In genomic region chr20:63857751-63858392, GRCh38 we compare ENCODE assay signal across 8 cellular contexts. TPM values are rescaled to one million over a fixed set of nuclear protein-coding genes. Genes with fewer than 3 reads are reported as not detected.
DNase-seq lines count a peak whose midpoint lies in the region; ATAC-seq and FAIRE-seq lines count a peak whose summit lies in the region.
"Had no signal": no experiment of that assay in that cellular context is flagged by ENCODE, and none has a peak within 500 bp of the region (broad histone marks: within the 10 kb centered on the region; RNA-seq: fewer than 3 reads in every experiment).

No MANE protein-coding gene starts in this region.

- H3K9me3 ChIP-seq in SJCRH30 (replicated peaks) (no peaks in the 10 kb centered on the region), right cardiac atrium (ENCODE audit: control insufficient read depth, low read length) (no peaks in the 10 kb centered on the region), thymus (ENCODE audit: control insufficient read depth) (peaks cover 1% of the 10 kb centered on the region)

- peak in 1 of 2 donors; percentile 4 for ATAC-seq in right cardiac atrium

- no peaks in the 10 kb centered on the region for H3K27me3 ChIP-seq in SJCRH30
- H3K27me3 ChIP-seq in right cardiac atrium (ENCODE audit: control insufficient read depth, insufficient read depth), result no peaks in the 10 kb centered on the region
- H3K27me3 ChIP-seq in thymus (ENCODE audit: control insufficient read depth, insufficient read depth), result peaks cover 3% of the 10 kb centered on the region
- H3K27me3 ChIP-seq: brain microvascular endothelial cell had no signal

- FAIRE-seq in GM19239 (lab: Jason Lieb, UNC), result no peak

- WGBS in right cardiac atrium, result 25% methylated on average over 14 of the region's 14 CpGs
- WGBS in thymus, result 59% methylated on average over 14 of the region's 14 CpGs

- H3K27ac ChIP-seq in SJCRH30 (peak overlapping the region; percentile 23; the same call in 1 of the 2 replicates), right cardiac atrium (ENCODE audit: low read length) (peak overlapping the region; percentile 40), thymus (ENCODE audit: low read depth) (peak overlapping the region; percentile 31)
- H3K27ac ChIP-seq: brain microvascular endothelial cell had no signal

- peak overlapping the region; percentile 31 for H3K4me3 ChIP-seq in SJCRH30
- no peak overlapping the region for H3K4me3 ChIP-seq in right cardiac atrium (ENCODE audit: low read length)
- peak overlapping the region; percentile 20 for H3K4me3 ChIP-seq in thymus (ENCODE audit: low read length)

- intact Hi-C loops in right cardiac atrium (cut with DNase I), result loop anchor here in 1 of 4 donors (5.0 kb wide), 1 partner anchor 81 kb away; no protein-coding TSS in a partner anchor

- peaks cover 25% of the 10 kb centered on the region for H3K4me1 ChIP-seq in SJCRH30
- peaks cover 8% of the 10 kb centered on the region for H3K4me1 ChIP-seq in right cardiac atrium (ENCODE audit: control insufficient read depth, insufficient read depth, low read length)
- H3K4me1 ChIP-seq in thymus (ENCODE audit: control insufficient read depth, insufficient read depth, low read length), result peaks cover 7% of the 10 kb centered on the region

- H3K36me3 ChIP-seq in SJCRH30 (no peaks in the 10 kb centered on the region), thymus (ENCODE audit: control insufficient read depth, insufficient read depth) (peaks cover 17% of the 10 kb centered on the region)

- DNase-seq in SJCRH30 (peak; percentile 51 to 62), right cardiac atrium (peak in 1 of 3 donors; percentile 66), KG1 (lab: John Stamatoyannopoulos, UW) (no peak), GM19239 (ENCODE audit: insufficient read length, low spot score) (no peak)
- DNase-seq in activated CD4-positive, CD25-positive, alpha-beta regulatory T cell (lab: John Stamatoyannopoulos, UW), result no peak
- DNase-seq: brain microvascular endothelial cell, NCI-H1930 had no signal

RNA-seq across cellular contexts. Expression of gene ABHD16B, which starts 3.4 kb away (rescaled TPM):
- not detected in 2 replicates for total RNA-seq in SJCRH30 (2014; rRNA removed; shearing (Covaris generic))
- total RNA-seq in right cardiac atrium, result not detected
- polyA plus RNA-seq in right cardiac atrium, result 0.54 TPM
- polyA plus RNA-seq in thymus, result 0.57 TPM

RNA-seq across cellular contexts. Expression of gene TPD52L2, which starts 7.2 kb away (rescaled TPM):
- total RNA-seq in SJCRH30 (2014; rRNA removed; shearing (Covaris generic)), result 96.4 and 105 TPM in 2 replicates
- 10 to 100 TPM; 62.1 to 73.5 (median 63.6) TPM for total RNA-seq in right cardiac atrium
- polyA plus RNA-seq in right cardiac atrium, result 52.3 TPM
- 73.2 TPM for polyA plus RNA-seq in thymus

RNA-seq across cellular contexts. Expression of gene ZBTB46, which starts 26.8 kb away (rescaled TPM):
- total RNA-seq in SJCRH30 (2014; rRNA removed; shearing (Covaris generic)), result 4.0 and 5.0 TPM in 2 replicates
- 10 to 100 TPM; 14.4 to 18.1 (median 16.3) TPM for total RNA-seq in right cardiac atrium
- polyA plus RNA-seq in right cardiac atrium (6.7 TPM), thymus (3.7 TPM)

RNA-seq across cellular contexts. Expression of gene DNAJC5, which starts 37.1 kb away (rescaled TPM):
- 79.6 and 81.1 TPM in 2 replicates for total RNA-seq in SJCRH30 (2014; rRNA removed; shearing (Covaris generic))
- total RNA-seq in right cardiac atrium, result 10 to 100 TPM; 43.1 to 51.0 (median 49.9) TPM
- polyA plus RNA-seq in right cardiac atrium (32.2 TPM), thymus (23.3 TPM)

Comparison
In these comparisons a context has a peak if more than half of its experiments do, and no peak if none do; other contexts are left out.
1. DNase-seq: peak in SJCRH30 (2 of 2); none in KG1 (single experiment), GM19239 (single experiment) and activated CD4-positive, CD25-positive, alpha-beta regulatory T cell (0 of 4).
2. Peak in every context shown above with its lines, with median percentiles within 50 percentile points of each other: H3K27ac ChIP-seq.